In genomic region chr11:132177106-132177505, GRCh38 we compare ENCODE assay signal across 9 cellular contexts.
DNase-seq lines count a peak whose midpoint lies in the region; ATAC-seq, FAIRE-seq and TF ChIP-seq lines count a peak whose summit lies in the region.
"Had no signal": no experiment of that assay in that cellular context is flagged by ENCODE, and none has a peak within 500 bp of the region (broad histone marks: within the 10 kb centered on the region; RNA-seq: fewer than 3 reads in every experiment).

No MANE protein-coding gene starts in this region.

- no peak for ATAC-seq in GM18873 (IDR thresholded peaks at IDR 0.05; ENCODE audit: low FRiP score, unreplicated experiment)
- no peak for ATAC-seq in natural killer cell treated with Interleukin-12 subunit alpha and Interleukin-12 subunit beta and Interleukin-15 and Interleukin-18, amount 100 ng/mL, for 72 hours

- H3K4me3 ChIP-seq in SK-N-MC, result no peak overlapping the region
- H3K4me3 ChIP-seq in fibroblast of pulmonary artery (replicated peaks; ENCODE audit: low read depth, low read length), result no peak overlapping the region
- no peak overlapping the region for H3K4me3 ChIP-seq in retinal pigment epithelial cell (ENCODE audit: low read length)

- no peaks in the 10 kb centered on the region for H3K36me3 ChIP-seq in SK-N-MC (ENCODE audit: insufficient read depth, low read length)

- TF ChIP-seq CTCF in fibroblast of pulmonary artery (IDR thresholded peaks at IDR 0.05; ENCODE audit: low read length, missing control alignments), result no peak
- TF ChIP-seq CTCF in retinal pigment epithelial cell (conservative IDR thresholded peaks at IDR 0.05; ENCODE audit: low read depth, low read length), result no peak

- H3K4me1 Mint-ChIP-seq in natural killer cell treated with Interleukin-12 subunit alpha and Interleukin-12 subunit beta and Interleukin-15 and Interleukin-18, amount 100 ng/mL, for 72 hours (ENCODE audit: low read depth in 2 of 2), result no peaks in the 10 kb centered on the region

- H3K27me3 Mint-ChIP-seq in natural killer cell treated with Interleukin-12 subunit alpha and Interleukin-12 subunit beta and Interleukin-15 and Interleukin-18, amount 100 ng/mL, for 72 hours, result no peaks in the 10 kb centered on the region

- H3K4me3 Mint-ChIP-seq in natural killer cell treated with Interleukin-12 subunit alpha and Interleukin-12 subunit beta and Interleukin-15 and Interleukin-18, amount 100 ng/mL, for 72 hours, result no peak overlapping the region

- H3K9me3 Mint-ChIP-seq in natural killer cell treated with Interleukin-12 subunit alpha and Interleukin-12 subunit beta and Interleukin-15 and Interleukin-18, amount 100 ng/mL, for 72 hours, result peaks cover 14% of the 10 kb centered on the region

- no peak overlapping the region for H3K27ac ChIP-seq in SK-N-MC

- no peaks in the 10 kb centered on the region for H3K9me3 ChIP-seq in SK-N-MC (ENCODE audit: low read depth, low read length)

- H3K36me3 Mint-ChIP-seq in natural killer cell treated with Interleukin-12 subunit alpha and Interleukin-12 subunit beta and Interleukin-15 and Interleukin-18, amount 100 ng/mL, for 72 hours, result no peaks in the 10 kb centered on the region

- H3K27ac Mint-ChIP-seq in natural killer cell treated with Interleukin-12 subunit alpha and Interleukin-12 subunit beta and Interleukin-15 and Interleukin-18, amount 100 ng/mL, for 72 hours, result no peak overlapping the region

- no peak for FAIRE-seq in HTR-8/SVneo (lab: Jason Lieb, UNC)
- FAIRE-seq: GM19239 had no signal

- DNase-seq in HS-5 (ENCODE audit: low read depth) (peak; percentile 8), SK-N-MC (ENCODE audit: low read depth, low spot score) (peak; percentile 16), fibroblast of pulmonary artery (ENCODE audit: low read depth) (peak; percentile 75), retinal pigment epithelial cell (ENCODE audit: low read depth) (peak; percentile 22), HTR-8/SVneo (ENCODE audit: insufficient read length, low spot score) (no peak)
- no peak for DNase-seq in natural killer cell treated with Interleukin-12 subunit alpha and Interleukin-12 subunit beta and Interleukin-15 and Interleukin-18, amount 100 ng/mL, for 72 hours (ENCODE audit: low spot score)
- DNase-seq: GF-D8 had no signal

- no peak overlapping the region for H3K9ac ChIP-seq in SK-N-MC (ENCODE audit: insufficient read length)

Comparison
In these comparisons a context has a peak if more than half of its experiments do, and no peak if none do; other contexts are left out.
1. DNase-seq: peak in HS-5 (single experiment), SK-N-MC (single experiment), fibroblast of pulmonary artery (single experiment) and retinal pigment epithelial cell (single experiment); none in natural killer cell treated with Interleukin-12 subunit alpha and Interleukin-12 subunit beta and Interleukin-15 and Interleukin-18, amount 100 ng/mL, for 72 hours (single experiment) and HTR-8/SVneo (single experiment).